ENCODE assay signal across 9 cellular contexts in the genomic region with DNA sequence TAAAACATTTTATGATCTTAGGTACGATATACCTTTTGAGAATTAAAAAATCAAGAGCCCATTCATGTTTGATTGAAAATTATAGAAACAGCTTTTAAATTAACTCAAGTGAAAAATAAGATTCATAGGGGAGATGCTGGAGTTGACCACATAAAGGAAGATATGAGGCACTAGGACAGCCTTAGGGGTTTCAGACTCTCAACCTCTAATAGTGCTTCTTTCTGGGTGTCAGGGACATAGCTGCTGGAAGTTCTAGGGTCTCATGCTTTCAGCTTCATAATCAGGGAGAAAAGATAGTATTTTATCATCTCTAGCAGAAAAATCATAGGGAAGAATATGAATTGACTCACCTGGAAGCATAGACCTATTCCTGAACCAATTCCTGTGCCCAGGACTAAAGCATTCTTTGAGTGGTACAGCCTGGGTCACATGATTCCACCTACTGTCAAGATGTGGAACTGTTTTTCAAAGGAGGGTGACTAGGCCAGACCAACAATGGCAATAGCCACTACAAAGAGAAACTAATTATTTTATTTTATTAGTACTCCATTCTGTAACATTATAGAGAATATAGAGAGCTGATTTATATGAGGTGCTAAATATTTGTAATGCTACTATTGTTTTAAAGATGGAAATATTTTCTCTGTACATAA. TPM values are rescaled to one million over a fixed set of nuclear protein-coding genes. Genes with fewer than 3 reads are reported as not detected.
DNase-seq lines count a peak whose midpoint lies in the region; ATAC-seq and TF ChIP-seq lines count a peak whose summit lies in the region.
"Had no signal": no experiment of that assay in that cellular context is flagged by ENCODE, and none has a peak within 500 bp of the region (broad histone marks: within the 10 kb centered on the region; RNA-seq: fewer than 3 reads in every experiment).

No MANE protein-coding gene starts in this region.

- no peak for TF ChIP-seq POLR2A in body of pancreas (IDR thresholded peaks at IDR 0.05)

- no peak overlapping the region for H3K9ac ChIP-seq in colonic mucosa (ENCODE audit: low read depth in 2 of 2, low read length in 2 of 2)

- DNase-seq in GM12864 (ENCODE audit: low read depth): no peak
- DNase-seq in HT-29 (ENCODE audit: low spot score): peak; percentile 54
- no peak for DNase-seq in colonic mucosa
- DNase-seq in body of pancreas: no peak
- DNase-seq in activated T-cell treated with anti-CD3 and anti-CD28 coated beads, Interleukin-2, amount 50 U/mL, for 1 hour: no peak
- no peak for DNase-seq in retina
- no peak for DNase-seq in GOT3 (lab: John Stamatoyannopoulos, UW)

- 74 to 76% methylated on average over 1 of the region's 1 CpG for WGBS in body of pancreas, 2 donors

- no peaks in the 10 kb centered on the region for H3K27me3 ChIP-seq in colonic mucosa
- H3K27me3 ChIP-seq in body of pancreas: no peaks in the 10 kb centered on the region
- H3K27me3 ChIP-seq: SJCRH30 had no signal

- TF ChIP-seq CTCF in GM12864 (IDR thresholded peaks at IDR 0.05; ENCODE audit: low read depth, low read length, missing control alignments): peak; percentile 45
- TF ChIP-seq CTCF in colonic mucosa (IDR thresholded peaks at IDR 0.05): peak; percentile 36
- no peak for TF ChIP-seq CTCF in body of pancreas (IDR thresholded peaks at IDR 0.05)

- H3K27ac ChIP-seq in colonic mucosa: no peak overlapping the region
- no peak overlapping the region for H3K27ac ChIP-seq in body of pancreas
- H3K27ac ChIP-seq: SJCRH30 had no signal

- H3K4me3 ChIP-seq in GM12864 (ENCODE audit: low read depth, low read length) (no peak overlapping the region), colonic mucosa (no peak overlapping the region), body of pancreas (no peak overlapping the region)
- H3K4me3 ChIP-seq: SJCRH30 had no signal

- H3K36me3 ChIP-seq in colonic mucosa: no peaks in the 10 kb centered on the region
- H3K36me3 ChIP-seq in body of pancreas (replicated peaks in 1 of 2; ENCODE audit: insufficient read depth in 1 of 2, low read depth in 2 of 2): no peaks in the 10 kb centered on the region
- H3K36me3 ChIP-seq: SJCRH30 had no signal

- intact Hi-C loops in colonic mucosa (cut with DNase I) (loop anchor here (10.0 kb wide), 1 partner anchor 277 kb away; no protein-coding TSS in a partner anchor), body of pancreas (cut with DNase I) (no loop called here)

- ATAC-seq in GM21576 (IDR thresholded peaks at IDR 0.05; ENCODE audit: unreplicated experiment) (peak; percentile 85), body of pancreas (no peak)

- no peaks in the 10 kb centered on the region for H3K4me1 ChIP-seq in colonic mucosa
- H3K4me1 ChIP-seq in body of pancreas: no peaks in the 10 kb centered on the region
- H3K4me1 ChIP-seq: SJCRH30 had no signal

- H3K9me3 ChIP-seq in colonic mucosa (no peaks in the 10 kb centered on the region), body of pancreas (no peaks in the 10 kb centered on the region)
- H3K9me3 ChIP-seq: SJCRH30 had no signal

RNA-seq across cellular contexts. Expression of gene CENPW, which starts 27.8 kb away (rescaled TPM):
- total RNA-seq in HT-29 (2014; rRNA removed; shearing (Covaris generic)): 12.8 and 21.0 TPM in 2 replicates
- 10 to 100 TPM; 21.2 to 77.9 TPM for total RNA-seq in colonic mucosa
- total RNA-seq in body of pancreas: not detected

Comparison
In these comparisons a context has a peak if more than half of its experiments do, and no peak if none do; other contexts are left out.
1. CTCF ChIP-seq: peak in GM12864 (single experiment) and colonic mucosa (single experiment); none in body of pancreas (0 of 7).
2. RNA of gene CENPW, which starts 27.8 kb away (total RNA-seq): 21.2 to 77.9 TPM in colonic mucosa and 12.8 to 21.0 TPM in HT-29; not detected in body of pancreas; every median in the first group is over 10 times any median in the second.